In genomic region chr13:32117696-32118095, GRCh38 we compare ENCODE assay signal across 17 cellular contexts.
DNase-seq lines count a peak whose midpoint lies in the region; ATAC-seq and TF ChIP-seq lines count a peak whose summit lies in the region.
"Had no signal": no experiment of that assay in that cellular context is flagged by ENCODE, and none has a peak within 500 bp of the region (broad histone marks: within the 10 kb centered on the region; RNA-seq: fewer than 3 reads in every experiment).

No MANE protein-coding gene starts in this region.

- peak overlapping the region; percentile 45 to 68 (median 60) for H3K27ac ChIP-seq in body of pancreas
- H3K27ac ChIP-seq in mesenchymal stem cell (ENCODE audit: low read length, poor library complexity, severe bottlenecking), result no peak overlapping the region
- H3K27ac ChIP-seq in prostate gland, result no peak overlapping the region
- H3K27ac ChIP-seq: 22Rv1, SJSA1, VCaP had no signal

- TF ChIP-seq POLR2A in body of pancreas (IDR thresholded peaks at IDR 0.05) (peak in 1 of 3 donors; percentile 24), prostate gland (IDR thresholded peaks at IDR 0.05) (no peak)

- H2BK12ac ChIP-seq in mesenchymal stem cell (ENCODE audit: low read length in 2 of 2), result peak overlapping the region in 1 of 2 experiments; percentile 21

- no peak overlapping the region for H2AFZ ChIP-seq in mesenchymal stem cell (ENCODE audit: low read depth, low read length)

- DNase-seq in DMS53 (lab: John Stamatoyannopoulos, UW) (peak; percentile 9), DMS53 treated with DMSO at 0.1 percent for 48 hours (lab: John Stamatoyannopoulos, UW; ENCODE audit: unreplicated experiment) (no peak), body of pancreas (peak; percentile 81 to 89 (median 84)), mesenchymal stem cell (no peak), NCI-H524 treated with DMSO at 0.1 percent for 48 hours (lab: John Stamatoyannopoulos, UW) (no peak), prostate gland (ENCODE audit: low spot score) (no peak), NCI-H2107 treated with DMSO at 0.1 percent for 48 hours (lab: John Stamatoyannopoulos, UW; ENCODE audit: unreplicated experiment) (no peak)
- DNase-seq: activated naive CD4-positive, alpha-beta T cell treated with anti-CD3 and anti-CD28 coated beads for 36 hours; CD4-positive, alpha-beta memory T cell; NCI-H82; stimulated activated naive B cell treated with anti-CD40 and anti-IgM and Interleukin-4, amounts not matched to agents 10 μg/mL and 1 μg/mL and 100 μg/mL, for 72 hours had no signal

- H3K18ac ChIP-seq in mesenchymal stem cell (ENCODE audit: low read depth in 1 of 2, low read length in 2 of 2), result no peak overlapping the region

- no peak overlapping the region for H3K4me3 ChIP-seq in body of pancreas
- no peak overlapping the region for H3K4me3 ChIP-seq in mesenchymal stem cell (ENCODE audit: insufficient read depth in 1 of 2, low read depth in 1 of 2, low read length in 2 of 2)
- H3K4me3 ChIP-seq in prostate gland, result no peak overlapping the region
- H3K4me3 ChIP-seq: gastroesophageal sphincter, SJSA1 had no signal

- no peak overlapping the region for H2AK5ac ChIP-seq in mesenchymal stem cell (ENCODE audit: low read length, severe bottlenecking)

- 32 to 41% methylated on average over 6 of the region's 6 CpGs for WGBS in body of pancreas, 2 donors
- WGBS in mesenchymal stem cell, result 84% methylated on average over 5 of the region's 6 CpGs
- WGBS in prostate gland, result 71% methylated on average over 6 of the region's 6 CpGs

- no peak overlapping the region for H2BK120ac ChIP-seq in mesenchymal stem cell (ENCODE audit: low read depth, low read length)

- H3K9ac ChIP-seq in mesenchymal stem cell (ENCODE audit: low read length), result no peak overlapping the region

- H3K9me3 ChIP-seq in body of pancreas (no peaks in the 10 kb centered on the region), mesenchymal stem cell (ENCODE audit: control insufficient read depth, low read length) (no peaks in the 10 kb centered on the region), prostate gland (no peaks in the 10 kb centered on the region)
- H3K9me3 ChIP-seq: SJSA1 had no signal

- H4K91ac ChIP-seq in mesenchymal stem cell (ENCODE audit: low read length), result peak overlapping the region; percentile 25

- no peaks in the 10 kb centered on the region for H3K27me3 ChIP-seq in body of pancreas
- H3K27me3 ChIP-seq in mesenchymal stem cell (ENCODE audit: control insufficient read depth in 1 of 2, insufficient read depth in 1 of 2, low read length in 2 of 2), result no peaks in the 10 kb centered on the region
- H3K27me3 ChIP-seq in prostate gland (replicated peaks; ENCODE audit: insufficient read depth), result no peaks in the 10 kb centered on the region
- H3K27me3 ChIP-seq: gastroesophageal sphincter, SJSA1 had no signal

- no peak overlapping the region for H3K4ac ChIP-seq in mesenchymal stem cell (ENCODE audit: low read depth in 1 of 2, low read length in 2 of 2)

- H4K8ac ChIP-seq in mesenchymal stem cell (ENCODE audit: low read length), result peak overlapping the region; percentile 61

- no peaks in the 10 kb centered on the region for H3K79me1 ChIP-seq in mesenchymal stem cell (replicated peaks; ENCODE audit: low read length, poor library complexity, severe bottlenecking)

- peak in 1 of 7 experiments; percentile 23 for TF ChIP-seq CTCF in body of pancreas (IDR thresholded peaks at IDR 0.05)
- no peak for TF ChIP-seq CTCF in prostate gland (IDR thresholded peaks at IDR 0.05)

- H3K23ac ChIP-seq in mesenchymal stem cell (ENCODE audit: low read length in 2 of 2), result no peak overlapping the region

- no peaks in the 10 kb centered on the region for H3K36me3 ChIP-seq in body of pancreas (replicated peaks in 1 of 2; ENCODE audit: insufficient read depth in 1 of 2, low read depth in 2 of 2)
- H3K36me3 ChIP-seq in mesenchymal stem cell (ENCODE audit: control insufficient read depth in 1 of 2, insufficient read depth in 2 of 2, low read depth in 1 of 2, low read length in 2 of 2), result peaks cover 0 to 4% of the 10 kb centered on the region in 2 experiments
- H3K36me3 ChIP-seq in prostate gland, result no peaks in the 10 kb centered on the region
- H3K36me3 ChIP-seq: gastroesophageal sphincter, SJSA1 had no signal

- H3K4me1 ChIP-seq in body of pancreas (peaks cover 10% of the 10 kb centered on the region), mesenchymal stem cell (ENCODE audit: control insufficient read depth, insufficient read depth, low read depth, low read length) (no peaks in the 10 kb centered on the region), prostate gland (replicated peaks) (no peaks in the 10 kb centered on the region)
- H3K4me1 ChIP-seq: SJSA1 had no signal

- H3K14ac ChIP-seq in mesenchymal stem cell (ENCODE audit: low read length in 2 of 2), result peak overlapping the region in 1 of 2 experiments; percentile 23

- peak overlapping the region; percentile 30 for H2BK15ac ChIP-seq in mesenchymal stem cell (ENCODE audit: low read depth, poor library complexity, severe bottlenecking)

- no peak overlapping the region for H2BK5ac ChIP-seq in mesenchymal stem cell (ENCODE audit: low read depth, low read length, poor library complexity, severe bottlenecking)

- ATAC-seq in body of pancreas (peak; percentile 99), GM21360 (IDR thresholded peaks at IDR 0.05; ENCODE audit: unreplicated experiment) (no peak)
- ATAC-seq: gastroesophageal sphincter; HCT116; stimulated activated naive B cell treated with anti-CD40 and anti-IgM and Interleukin-4, amounts not matched to agents 10 μg/mL and 1 μg/mL and 100 μg/mL, for 72 hours had no signal

- intact Hi-C loops in body of pancreas (cut with DNase I) (no loop called here), prostate gland (cut with DNase I) (no loop called here)

- no peak overlapping the region for H3K4me2 ChIP-seq in mesenchymal stem cell (ENCODE audit: low read length, poor library complexity, severe bottlenecking)

Comparison
In these comparisons a context has a peak if more than half of its experiments do, and no peak if none do; other contexts are left out.
1. DNase-seq: peak in DMS53 (single experiment) and body of pancreas (4 of 4); none in DMS53 treated with DMSO at 0.1 percent for 48 hours (single experiment), mesenchymal stem cell (single experiment), NCI-H524 treated with DMSO at 0.1 percent for 48 hours (single experiment), prostate gland (single experiment) and NCI-H2107 treated with DMSO at 0.1 percent for 48 hours (single experiment).
2. H3K27ac ChIP-seq: peak in body of pancreas (4 of 4); none in mesenchymal stem cell (single experiment) and prostate gland (0 of 2).